Comparison of ENCODE assay signal across 1 cellular context in the genomic region with DNA sequence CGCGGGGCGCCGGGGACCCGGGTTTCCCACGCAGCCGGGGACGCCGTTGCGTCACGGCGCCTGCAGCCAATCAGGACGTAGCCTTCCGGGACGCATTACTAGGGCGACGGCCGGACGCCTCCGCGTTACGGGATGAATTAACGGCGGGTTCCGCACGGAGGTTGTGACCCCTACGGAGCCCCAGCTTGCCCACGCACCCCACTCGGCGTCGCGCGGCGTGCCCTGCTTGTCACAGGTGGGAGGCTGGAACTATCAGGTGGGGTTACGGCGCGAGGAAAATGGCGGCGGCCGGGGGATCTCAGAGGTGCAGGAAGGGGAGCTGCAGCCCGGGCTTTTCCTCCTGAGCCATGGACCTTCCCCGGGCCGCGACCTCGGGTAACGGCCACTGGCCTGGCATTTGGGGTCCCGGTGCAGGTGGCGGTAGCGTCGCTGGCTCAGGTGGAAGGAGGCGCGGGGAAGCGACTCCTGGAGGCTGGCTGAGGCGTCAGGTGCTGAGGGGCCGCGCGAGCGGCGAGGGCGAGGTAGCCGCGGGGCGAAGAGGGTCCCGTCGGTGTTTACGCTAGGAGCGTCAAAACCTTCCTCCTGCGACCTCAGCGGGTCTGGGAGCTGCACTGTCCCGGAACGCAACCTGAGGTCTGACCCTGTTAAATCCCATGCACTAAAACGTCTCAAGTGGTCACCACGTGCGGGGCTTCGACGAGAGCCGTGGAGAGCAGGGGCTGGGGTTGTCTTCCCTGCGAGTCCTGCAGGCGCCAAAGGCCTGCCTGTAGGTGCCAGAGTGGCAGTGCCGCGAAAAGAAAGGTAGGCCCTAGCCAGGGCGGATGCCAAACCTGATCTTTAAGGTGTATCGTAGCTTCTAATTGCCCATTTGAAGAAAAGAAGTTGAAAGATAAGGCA.
TF ChIP-seq lines count a peak whose summit lies in the region.

A gene (plus strand): TSS at position 98 of the 897 bp plus-strand sequence. CDS start 78,345 bp downstream, outside the sequence.

TF ChIP-seq in HEK293, 187 proteins besides CTCF, POLR2A, EP300 and RAD21 (continued from another document and continues in another):
- TF ChIP-seq, protein P1, sequence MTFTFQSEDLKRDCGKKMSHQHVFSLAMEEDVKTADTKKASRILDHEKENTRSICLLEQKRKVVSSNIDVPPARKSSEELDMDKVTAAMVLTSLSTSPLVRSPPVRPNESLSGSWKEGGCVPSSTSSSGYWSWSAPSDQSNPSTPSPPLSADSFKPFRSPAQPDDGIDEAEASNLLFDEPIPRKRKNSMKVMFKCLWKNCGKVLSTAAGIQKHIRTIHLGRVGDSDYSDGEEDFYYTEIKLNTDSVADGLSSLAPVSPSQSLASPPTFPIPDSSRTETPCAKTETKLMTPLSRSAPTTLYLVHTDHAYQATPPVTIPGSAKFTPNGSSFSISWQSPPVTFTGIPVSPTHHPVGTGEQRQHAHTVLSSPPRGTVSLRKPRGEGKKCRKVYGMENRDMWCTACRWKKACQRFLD (tag by site-specific recombination; IDR thresholded peaks at IDR 0.05), result no peak
- TF ChIP-seq SETDB1 (IDR thresholded peaks at IDR 0.05; ENCODE audit: insufficient read length, low read length) (peak; percentile 46), SP7 (tag by site-specific recombination; IDR thresholded peaks at IDR 0.05) (0 out of 2 replicates have a peak, but pooled peaks have one; percentile 25), HOXA7 (CRISPR knock-in tag; IDR thresholded peaks at IDR 0.05; ENCODE audit: borderline replicate concordance) (no peak), GLIS2 (tag by site-specific recombination; IDR thresholded peaks at IDR 0.05) (peak; percentile 42; the same call in 1 of the 2 replicates), ZNF138 (tag by site-specific recombination; IDR thresholded peaks at IDR 0.05; ENCODE audit: borderline replicate concordance) (no peak), ZNF266 (tag by site-specific recombination; IDR thresholded peaks at IDR 0.05; ENCODE audit: low read depth) (no peak), ZEB2 (tag by site-specific recombination; IDR thresholded peaks at IDR 0.05) (0 out of 2 replicates have a peak, but pooled peaks have one; percentile 63), SCRT2 (tag by site-specific recombination; IDR thresholded peaks at IDR 0.05) (peak; percentile 61; the same call in 1 of the 2 replicates), ZNF514 (tag by site-specific recombination; IDR thresholded peaks at IDR 0.05) (no peak), ZBTB8A (tag by site-specific recombination; IDR thresholded peaks at IDR 0.05) (0 out of 2 replicates have a peak, but pooled peaks have one; percentile 7), ZBTB20 (tag by site-specific recombination; IDR thresholded peaks at IDR 0.05) (peak; percentile 80; the same call in 1 of the 2 replicates), KLF8 (tag by site-specific recombination; IDR thresholded peaks at IDR 0.05) (no peak), ZNF792 (tag by site-specific recombination; IDR thresholded peaks at IDR 0.05) (0 out of 2 replicates have a peak, but pooled peaks have one; percentile 20), ZNF174 (tag by site-specific recombination; IDR thresholded peaks at IDR 0.05) (no peak), ZFHX2 (tag by site-specific recombination; conservative IDR thresholded peaks at IDR 0.05) (peak; percentile 91), MYNN (tag by site-specific recombination; IDR thresholded peaks at IDR 0.05; ENCODE audit: borderline replicate concordance) (no peak), ZNF426 (tag by site-specific recombination; IDR thresholded peaks at IDR 0.05) (no peak), ZNF701 (tag by site-specific recombination; IDR thresholded peaks at IDR 0.05) (no peak), ZNF354C (tag by site-specific recombination; IDR thresholded peaks at IDR 0.05; ENCODE audit: borderline replicate concordance, low read depth) (no peak), ZNF335 (tag by site-specific recombination; conservative IDR thresholded peaks at IDR 0.05) (peak; percentile 70), ZNF433 (tag by site-specific recombination; IDR thresholded peaks at IDR 0.05; ENCODE audit: low read depth) (no peak), ZSCAN23 (tag by site-specific recombination; IDR thresholded peaks at IDR 0.05) (no peak), KLF10 (tag by site-specific recombination; IDR thresholded peaks at IDR 0.05) (no peak), ZNF629 (tag by site-specific recombination; IDR thresholded peaks at IDR 0.05) (peak; percentile 91), ZIC2 (tag by site-specific recombination; IDR thresholded peaks at IDR 0.05) (0 out of 2 replicates have a peak, but pooled peaks have one; percentile 35), ZNF776 (tag by site-specific recombination; IDR thresholded peaks at IDR 0.05; ENCODE audit: borderline replicate concordance) (no peak), YY2 (tag by site-specific recombination; IDR thresholded peaks at IDR 0.05) (0 out of 2 replicates have a peak, but pooled peaks have one; percentile 31), ZNF660 (tag by site-specific recombination; IDR thresholded peaks at IDR 0.05) (no peak), BCL11B (tag by site-specific recombination; IDR thresholded peaks at IDR 0.05; ENCODE audit: low read depth) (no peak), ZNF202 (tag by site-specific recombination; IDR thresholded peaks at IDR 0.05; ENCODE audit: borderline replicate concordance) (no peak), ZNF621 (tag by site-specific recombination; IDR thresholded peaks at IDR 0.05) (no peak), EGR2 (tag by site-specific recombination; IDR thresholded peaks at IDR 0.05; ENCODE audit: low read depth) (peak; percentile 87), ZBTB21 (tag by site-specific recombination; IDR thresholded peaks at IDR 0.05) (peak; percentile 66)
- TF ChIP-seq, protein P2, sequence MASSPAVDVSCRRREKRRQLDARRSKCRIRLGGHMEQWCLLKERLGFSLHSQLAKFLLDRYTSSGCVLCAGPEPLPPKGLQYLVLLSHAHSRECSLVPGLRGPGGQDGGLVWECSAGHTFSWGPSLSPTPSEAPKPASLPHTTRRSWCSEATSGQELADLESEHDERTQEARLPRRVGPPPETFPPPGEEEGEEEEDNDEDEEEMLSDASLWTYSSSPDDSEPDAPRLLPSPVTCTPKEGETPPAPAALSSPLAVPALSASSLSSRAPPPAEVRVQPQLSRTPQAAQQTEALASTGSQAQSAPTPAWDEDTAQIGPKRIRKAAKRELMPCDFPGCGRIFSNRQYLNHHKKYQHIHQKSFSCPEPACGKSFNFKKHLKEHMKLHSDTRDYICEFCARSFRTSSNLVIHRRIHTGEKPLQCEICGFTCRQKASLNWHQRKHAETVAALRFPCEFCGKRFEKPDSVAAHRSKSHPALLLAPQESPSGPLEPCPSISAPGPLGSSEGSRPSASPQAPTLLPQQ (tag by site-specific recombination; IDR thresholded peaks at IDR 0.05), result 0 out of 2 replicates have a peak, but pooled peaks have one; percentile 15
- TF ChIP-seq, protein P3, sequence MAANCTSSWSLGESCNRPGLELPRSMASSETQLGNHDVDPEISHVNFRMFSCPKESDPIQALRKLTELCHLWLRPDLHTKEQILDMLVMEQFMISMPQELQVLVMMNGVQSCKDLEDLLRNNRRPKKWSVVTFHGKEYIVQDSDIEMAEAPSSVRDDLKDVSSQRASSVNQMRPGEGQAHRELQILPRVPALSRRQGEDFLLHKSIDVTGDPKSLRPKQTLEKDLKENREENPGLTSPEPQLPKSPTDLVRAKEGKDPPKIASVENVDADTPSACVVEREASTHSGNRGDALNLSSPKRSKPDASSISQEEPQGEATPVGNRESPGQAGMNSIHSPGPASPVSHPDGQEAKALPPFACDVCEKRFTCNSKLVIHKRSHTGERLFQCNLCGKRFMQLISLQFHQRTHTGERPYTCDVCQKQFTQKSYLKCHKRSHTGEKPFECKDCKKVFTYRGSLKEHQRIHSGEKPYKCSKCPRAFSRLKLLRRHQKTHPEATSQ (tag by site-specific recombination; IDR thresholded peaks at IDR 0.05), result no peak
- TF ChIP-seq, protein P4, sequence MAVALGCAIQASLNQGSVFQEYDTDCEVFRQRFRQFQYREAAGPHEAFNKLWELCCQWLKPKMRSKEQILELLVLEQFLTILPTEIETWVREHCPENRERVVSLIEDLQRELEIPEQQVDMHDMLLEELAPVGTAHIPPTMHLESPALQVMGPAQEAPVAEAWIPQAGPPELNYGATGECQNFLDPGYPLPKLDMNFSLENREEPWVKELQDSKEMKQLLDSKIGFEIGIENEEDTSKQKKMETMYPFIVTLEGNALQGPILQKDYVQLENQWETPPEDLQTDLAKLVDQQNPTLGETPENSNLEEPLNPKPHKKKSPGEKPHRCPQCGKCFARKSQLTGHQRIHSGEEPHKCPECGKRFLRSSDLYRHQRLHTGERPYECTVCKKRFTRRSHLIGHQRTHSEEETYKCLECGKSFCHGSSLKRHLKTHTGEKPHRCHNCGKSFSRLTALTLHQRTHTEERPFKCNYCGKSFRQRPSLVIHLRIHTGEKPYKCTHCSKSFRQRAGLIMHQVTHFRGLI (tag by site-specific recombination; IDR thresholded peaks at IDR 0.05), result no peak
- TF ChIP-seq, protein P5, sequence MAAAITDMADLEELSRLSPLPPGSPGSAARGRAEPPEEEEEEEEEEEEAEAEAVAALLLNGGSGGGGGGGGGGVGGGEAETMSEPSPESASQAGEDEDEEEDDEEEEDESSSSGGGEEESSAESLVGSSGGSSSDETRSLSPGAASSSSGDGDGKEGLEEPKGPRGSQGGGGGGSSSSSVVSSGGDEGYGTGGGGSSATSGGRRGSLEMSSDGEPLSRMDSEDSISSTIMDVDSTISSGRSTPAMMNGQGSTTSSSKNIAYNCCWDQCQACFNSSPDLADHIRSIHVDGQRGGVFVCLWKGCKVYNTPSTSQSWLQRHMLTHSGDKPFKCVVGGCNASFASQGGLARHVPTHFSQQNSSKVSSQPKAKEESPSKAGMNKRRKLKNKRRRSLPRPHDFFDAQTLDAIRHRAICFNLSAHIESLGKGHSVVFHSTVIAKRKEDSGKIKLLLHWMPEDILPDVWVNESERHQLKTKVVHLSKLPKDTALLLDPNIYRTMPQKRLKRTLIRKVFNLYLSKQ (tag by site-specific recombination; IDR thresholded peaks at IDR 0.05; ENCODE audit: borderline replicate concordance), result no peak
- TF ChIP-seq, protein P6, sequence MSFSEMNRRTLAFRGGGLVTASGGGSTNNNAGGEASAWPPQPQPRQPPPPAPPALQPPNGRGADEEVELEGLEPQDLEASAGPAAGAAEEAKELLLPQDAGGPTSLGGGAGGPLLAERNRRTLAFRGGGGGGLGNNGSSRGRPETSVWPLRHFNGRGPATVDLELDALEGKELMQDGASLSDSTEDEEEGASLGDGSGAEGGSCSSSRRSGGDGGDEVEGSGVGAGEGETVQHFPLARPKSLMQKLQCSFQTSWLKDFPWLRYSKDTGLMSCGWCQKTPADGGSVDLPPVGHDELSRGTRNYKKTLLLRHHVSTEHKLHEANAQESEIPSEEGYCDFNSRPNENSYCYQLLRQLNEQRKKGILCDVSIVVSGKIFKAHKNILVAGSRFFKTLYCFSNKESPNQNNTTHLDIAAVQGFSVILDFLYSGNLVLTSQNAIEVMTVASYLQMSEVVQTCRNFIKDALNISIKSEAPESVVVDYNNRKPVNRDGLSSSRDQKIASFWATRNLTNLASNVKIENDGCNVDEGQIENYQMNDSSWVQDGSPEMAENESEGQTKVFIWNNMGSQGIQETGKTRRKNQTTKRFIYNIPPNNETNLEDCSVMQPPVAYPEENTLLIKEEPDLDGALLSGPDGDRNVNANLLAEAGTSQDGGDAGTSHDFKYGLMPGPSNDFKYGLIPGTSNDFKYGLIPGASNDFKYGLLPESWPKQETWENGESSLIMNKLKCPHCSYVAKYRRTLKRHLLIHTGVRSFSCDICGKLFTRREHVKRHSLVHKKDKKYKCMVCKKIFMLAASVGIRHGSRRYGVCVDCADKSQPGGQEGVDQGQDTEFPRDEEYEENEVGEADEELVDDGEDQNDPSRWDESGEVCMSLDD (tag by site-specific recombination; IDR thresholded peaks at IDR 0.05), result peak; percentile 91
- TF ChIP-seq, protein P7, sequence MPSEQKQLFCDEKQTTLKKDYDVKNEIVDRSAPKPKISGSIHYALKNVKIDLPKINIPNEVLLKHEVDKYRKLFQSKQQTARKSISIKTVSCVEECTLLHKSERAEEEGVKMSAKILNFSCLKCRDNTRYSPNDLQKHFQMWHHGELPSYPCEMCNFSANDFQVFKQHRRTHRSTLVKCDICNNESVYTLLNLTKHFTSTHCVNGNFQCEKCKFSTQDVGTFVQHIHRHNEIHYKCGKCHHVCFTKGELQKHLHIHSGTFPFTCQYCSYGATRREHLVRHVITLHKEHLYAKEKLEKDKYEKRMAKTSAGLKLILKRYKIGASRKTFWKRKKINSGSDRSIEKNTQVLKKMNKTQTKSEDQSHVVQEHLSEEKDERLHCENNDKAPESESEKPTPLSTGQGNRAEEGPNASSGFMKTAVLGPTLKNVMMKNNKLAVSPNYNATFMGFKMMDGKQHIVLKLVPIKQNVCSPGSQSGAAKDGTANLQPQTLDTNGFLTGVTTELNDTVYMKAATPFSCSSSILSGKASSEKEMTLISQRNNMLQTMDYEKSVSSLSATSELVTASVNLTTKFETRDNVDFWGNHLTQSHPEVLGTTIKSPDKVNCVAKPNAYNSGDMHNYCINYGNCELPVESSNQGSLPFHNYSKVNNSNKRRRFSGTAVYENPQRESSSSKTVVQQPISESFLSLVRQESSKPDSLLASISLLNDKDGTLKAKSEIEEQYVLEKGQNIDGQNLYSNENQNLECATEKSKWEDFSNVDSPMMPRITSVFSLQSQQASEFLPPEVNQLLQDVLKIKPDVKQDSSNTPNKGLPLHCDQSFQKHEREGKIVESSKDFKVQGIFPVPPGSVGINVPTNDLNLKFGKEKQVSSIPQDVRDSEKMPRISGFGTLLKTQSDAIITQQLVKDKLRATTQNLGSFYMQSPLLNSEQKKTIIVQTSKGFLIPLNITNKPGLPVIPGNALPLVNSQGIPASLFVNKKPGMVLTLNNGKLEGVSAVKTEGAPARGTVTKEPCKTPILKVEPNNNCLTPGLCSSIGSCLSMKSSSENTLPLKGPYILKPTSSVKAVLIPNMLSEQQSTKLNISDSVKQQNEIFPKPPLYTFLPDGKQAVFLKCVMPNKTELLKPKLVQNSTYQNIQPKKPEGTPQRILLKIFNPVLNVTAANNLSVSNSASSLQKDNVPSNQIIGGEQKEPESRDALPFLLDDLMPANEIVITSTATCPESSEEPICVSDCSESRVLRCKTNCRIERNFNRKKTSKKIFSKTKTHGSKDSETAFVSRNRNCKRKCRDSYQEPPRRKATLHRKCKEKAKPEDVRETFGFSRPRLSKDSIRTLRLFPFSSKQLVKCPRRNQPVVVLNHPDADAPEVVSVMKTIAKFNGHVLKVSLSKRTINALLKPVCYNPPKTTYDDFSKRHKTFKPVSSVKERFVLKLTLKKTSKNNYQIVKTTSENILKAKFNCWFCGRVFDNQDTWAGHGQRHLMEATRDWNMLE (tag by site-specific recombination; conservative IDR thresholded peaks at IDR 0.05; ENCODE audit: low read depth), result no peak
- TF ChIP-seq, protein P8, sequence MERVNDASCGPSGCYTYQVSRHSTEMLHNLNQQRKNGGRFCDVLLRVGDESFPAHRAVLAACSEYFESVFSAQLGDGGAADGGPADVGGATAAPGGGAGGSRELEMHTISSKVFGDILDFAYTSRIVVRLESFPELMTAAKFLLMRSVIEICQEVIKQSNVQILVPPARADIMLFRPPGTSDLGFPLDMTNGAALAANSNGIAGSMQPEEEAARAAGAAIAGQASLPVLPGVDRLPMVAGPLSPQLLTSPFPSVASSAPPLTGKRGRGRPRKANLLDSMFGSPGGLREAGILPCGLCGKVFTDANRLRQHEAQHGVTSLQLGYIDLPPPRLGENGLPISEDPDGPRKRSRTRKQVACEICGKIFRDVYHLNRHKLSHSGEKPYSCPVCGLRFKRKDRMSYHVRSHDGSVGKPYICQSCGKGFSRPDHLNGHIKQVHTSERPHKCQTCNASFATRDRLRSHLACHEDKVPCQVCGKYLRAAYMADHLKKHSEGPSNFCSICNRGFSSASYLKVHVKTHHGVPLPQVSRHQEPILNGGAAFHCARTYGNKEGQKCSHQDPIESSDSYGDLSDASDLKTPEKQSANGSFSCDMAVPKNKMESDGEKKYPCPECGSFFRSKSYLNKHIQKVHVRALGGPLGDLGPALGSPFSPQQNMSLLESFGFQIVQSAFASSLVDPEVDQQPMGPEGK (tag by site-specific recombination; IDR thresholded peaks at IDR 0.05), result 0 out of 2 replicates have a peak, but pooled peaks have one; percentile 22
